ENCODE assay signal across 9 cellular contexts in genomic region chr1:65420590-65421340, GRCh38. TPM values are rescaled to one million over a fixed set of nuclear protein-coding genes. Genes with fewer than 3 reads are reported as not detected.
DNase-seq lines count a peak whose midpoint lies in the region; ATAC-seq and TF ChIP-seq lines count a peak whose summit lies in the region.
"Had no signal": no experiment of that assay in that cellular context is flagged by ENCODE, and none has a peak within 500 bp of the region (broad histone marks: within the 10 kb centered on the region; RNA-seq: fewer than 3 reads in every experiment).

Gene LEPR (plus strand): TSS chr1:65420668. CDS start chr1:65565566, 144,898 bp downstream.
A gene with protein sequence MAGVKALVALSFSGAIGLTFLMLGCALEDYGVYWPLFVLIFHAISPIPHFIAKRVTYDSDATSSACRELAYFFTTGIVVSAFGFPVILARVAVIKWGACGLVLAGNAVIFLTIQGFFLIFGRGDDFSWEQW (plus strand): TSS chr1:65420668. CDS start chr1:65420725, 57 bp downstream.

- H3K9ac ChIP-seq in ES-I3 (ENCODE audit: low read depth, low read length) = peak within 1 kb of the TSS; percentile 88

- ATAC-seq in GM21390 (IDR thresholded peaks at IDR 0.05; ENCODE audit: unreplicated experiment) (peak; percentile 54), T-helper 17 cell (no peak)
- no peak for ATAC-seq in activated naive CD4-positive, alpha-beta T cell treated with anti-CD3 and anti-CD28 coated beads, Interleukin-2, amount 50 U/mL, for 72 hours

- H3K9me3 ChIP-seq in ES-I3 (ENCODE audit: control insufficient read depth, insufficient read depth, low read length) = no peaks in the 10 kb centered on the region
- H3K9me3 ChIP-seq in WERI-Rb-1 (ENCODE audit: severe bottlenecking) = no peaks in the 10 kb centered on the region
- no peaks in the 10 kb centered on the region for H3K9me3 ChIP-seq in T-helper 17 cell (ENCODE audit: control insufficient read depth, low read length, poor library complexity, severe bottlenecking)

- H3K27ac ChIP-seq in WERI-Rb-1 = peak within 1 kb of the TSS; percentile 97

- H3K4me1 ChIP-seq in ES-I3 (ENCODE audit: insufficient read depth, low read length) = peaks cover 40% of the 10 kb centered on the region

- H3K36me3 Mint-ChIP-seq in activated naive CD4-positive, alpha-beta T cell treated with anti-CD3 and anti-CD28 coated beads, Interleukin-2, amount 50 U/mL, for 72 hours = peaks cover 6 to 12% of the 10 kb centered on the region in 2 donors
- peaks cover 5% of the 10 kb centered on the region for H3K36me3 Mint-ChIP-seq in T-helper 17 cell (ENCODE audit: low read depth)

- H3K27ac Mint-ChIP-seq in activated naive CD4-positive, alpha-beta T cell treated with anti-CD3 and anti-CD28 coated beads, Interleukin-2, amount 50 U/mL, for 72 hours = peak within 1 kb of the TSS in 1 of 2 donors; percentile 97
- H3K27ac Mint-ChIP-seq in T-helper 17 cell = no peak within 1 kb of the TSS

- no peak within 1 kb of the TSS for H3K4me3 Mint-ChIP-seq in T-helper 17 cell
- H3K4me3 Mint-ChIP-seq: central memory CD8-positive, alpha-beta T cell had no signal

- peaks cover 18% of the 10 kb centered on the region for H3K4me1 Mint-ChIP-seq in T-helper 17 cell

- no peaks in the 10 kb centered on the region for H3K9me3 Mint-ChIP-seq in activated naive CD4-positive, alpha-beta T cell treated with anti-CD3 and anti-CD28 coated beads, Interleukin-2, amount 50 U/mL, for 72 hours
- H3K9me3 Mint-ChIP-seq: central memory CD8-positive, alpha-beta T cell had no signal

- H3K36me3 ChIP-seq in ES-I3 (ENCODE audit: insufficient read depth, low read length) (no peaks in the 10 kb centered on the region), WERI-Rb-1 (peaks cover 7% of the 10 kb centered on the region)

- H3K4me3 ChIP-seq in Jurkat, Clone E6-1 (ENCODE audit: low read length) = peak within 1 kb of the TSS; percentile 86
- peak within 1 kb of the TSS; percentile 86 for H3K4me3 ChIP-seq in WERI-Rb-1 (ENCODE audit: low read depth, low read length)

- no peak for DNase-seq in Jurkat, Clone E6-1 (ENCODE audit: low read depth, low spot score)
- DNase-seq in WERI-Rb-1 (no peak), glomerular endothelial cell (ENCODE audit: extremely low read depth, low read depth, low spot score) (no peak), renal cortical epithelial cell (ENCODE audit: low read depth) (no peak), T-helper 17 cell (no peak)
- DNase-seq in activated naive CD4-positive, alpha-beta T cell treated with anti-CD3 and anti-CD28 coated beads, Interleukin-2, amount 50 U/mL, for 72 hours (ENCODE audit: low spot score in 2 of 2) = no peak

- no peaks in the 10 kb centered on the region for H3K27me3 ChIP-seq in WERI-Rb-1 (ENCODE audit: insufficient read depth, low read depth, severe bottlenecking)

- no peaks in the 10 kb centered on the region for H3K27me3 Mint-ChIP-seq in T-helper 17 cell
- H3K27me3 Mint-ChIP-seq: central memory CD8-positive, alpha-beta T cell had no signal

- TF ChIP-seq CTCF in WERI-Rb-1 (IDR thresholded peaks at IDR 0.05; ENCODE audit: low read depth, low read length) = no peak

RNA-seq across cellular contexts. Expression of gene LEPR, which starts in this region (rescaled TPM):
- 0.86 TPM for polyA plus RNA-seq in Jurkat, Clone E6-1 (2012; ENCODE audit: insufficient read depth, insufficient read length)
- total RNA-seq in glomerular endothelial cell (11.2 and 17.0 TPM in 2 replicates), renal cortical epithelial cell (51.1 and 128 TPM in 2 replicates), T-helper 17 cell (1 to 10 TPM; 1.9 to 5.8 TPM)
- 1 to 10 TPM; 2.9 to 3.0 TPM for total RNA-seq in activated naive CD4-positive, alpha-beta T cell treated with anti-CD3 and anti-CD28 coated beads, Interleukin-2, amount 50 U/mL, for 72 hours

RNA-seq across cellular contexts. Expression of the second gene that starts in this region (rescaled TPM):
- 8.8 TPM for polyA plus RNA-seq in Jurkat, Clone E6-1 (2012; ENCODE audit: insufficient read depth, insufficient read length)
- 54.2 and 54.8 TPM in 2 replicates for total RNA-seq in glomerular endothelial cell
- total RNA-seq in renal cortical epithelial cell = 111 and 217 TPM in 2 replicates
- 10 to 100 TPM in 1 of 2 donors, 1 to 10 TPM in 1; 8.7 to 19.2 TPM for total RNA-seq in activated naive CD4-positive, alpha-beta T cell treated with anti-CD3 and anti-CD28 coated beads, Interleukin-2, amount 50 U/mL, for 72 hours
- 10 to 100 TPM; 14.7 to 30.2 TPM for total RNA-seq in T-helper 17 cell
